Comparison of ENCODE assay signal across 22 cellular contexts in the genomic region with DNA sequence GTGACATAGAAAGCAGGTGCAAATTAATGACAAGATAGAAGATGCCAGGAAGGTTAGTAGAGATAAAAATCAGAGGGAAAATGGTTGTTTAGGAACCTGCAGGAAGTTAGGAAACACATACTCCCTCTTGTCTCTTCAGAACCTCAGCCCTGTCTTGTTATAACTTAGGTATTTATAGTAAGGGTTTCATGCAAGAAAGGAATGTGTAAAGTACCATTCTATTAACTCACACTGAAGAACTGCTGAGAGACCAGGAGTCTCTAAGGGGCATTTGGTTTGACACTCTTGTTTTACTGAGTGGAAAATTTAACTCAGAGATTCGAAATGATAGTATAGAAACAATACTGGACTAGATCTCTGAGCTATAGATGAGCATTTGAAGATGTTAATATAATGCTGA.
DNase-seq lines count a peak whose midpoint lies in the region; ATAC-seq and TF ChIP-seq lines count a peak whose summit lies in the region.
"Had no signal": no experiment of that assay in that cellular context is flagged by ENCODE, and none has a peak within 500 bp of the region (broad histone marks: within the 10 kb centered on the region; RNA-seq: fewer than 3 reads in every experiment).

No MANE protein-coding gene starts in this region.

- H4K20me1 ChIP-seq in BLaER1: no peaks in the 10 kb centered on the region
- H4K20me1 ChIP-seq in IMR-90 (ENCODE audit: insufficient read depth, low read length): no peaks in the 10 kb centered on the region
- no peaks in the 10 kb centered on the region for H4K20me1 ChIP-seq in neural progenitor cell (ENCODE audit: low read depth)

- H2BK5ac ChIP-seq in IMR-90 (ENCODE audit: low read depth, low read length, poor library complexity, severe bottlenecking): peak overlapping the region; percentile 92

- no peak overlapping the region; the same call in 1 of the 2 replicates for H2AK5ac ChIP-seq in IMR-90 (ENCODE audit: low read depth, low read length)

- H3K4me2 ChIP-seq in BLaER1: peak overlapping the region; percentile 63
- H3K4me2 ChIP-seq in IMR-90 (ENCODE audit: low read depth, low read length): peak overlapping the region; percentile 72; the same call in 1 of the 2 replicates
- H3K4me2 ChIP-seq in neural progenitor cell: no peak overlapping the region

- peaks cover 49% of the 10 kb centered on the region for H3K4me1 ChIP-seq in BLaER1
- H3K4me1 ChIP-seq in IMR-90 (ENCODE audit: control insufficient read depth, insufficient read depth, low read length): peaks cover 20% of the 10 kb centered on the region
- peaks cover 19% of the 10 kb centered on the region for H3K4me1 ChIP-seq in neural progenitor cell
- H3K4me1 ChIP-seq in Caco-2: no peaks in the 10 kb centered on the region

- TF ChIP-seq RAD21 in IMR-90 (IDR thresholded peaks at IDR 0.05; ENCODE audit: low read length): no peak

- POLR2A ChIA-PET in IMR-90 (lab: Charles Lee; ENCODE audit: unreplicated experiment) (no interaction called here), Caco-2 (lab: Charles Lee) (no interaction called here)

- H3K27me3 ChIP-seq in BLaER1 (no peaks in the 10 kb centered on the region), IMR-90 (ENCODE audit: control insufficient read depth, insufficient read depth, low read length) (no peaks in the 10 kb centered on the region), neural progenitor cell (no peaks in the 10 kb centered on the region), Caco-2 (replicated peaks; ENCODE audit: control insufficient read depth, insufficient read depth, low read length) (no peaks in the 10 kb centered on the region)
- H3K27me3 ChIP-seq: brain microvascular endothelial cell had no signal

- H3K4me1 Mint-ChIP-seq in neural progenitor cell: peaks cover 3% of the 10 kb centered on the region
- H3K4me1 Mint-ChIP-seq in Caco-2 (ENCODE audit: low read depth, unreplicated experiment): no peaks in the 10 kb centered on the region
- H3K4me1 Mint-ChIP-seq: activated CD4-positive, alpha-beta T cell treated with anti-CD3 and anti-CD28 coated beads, Interleukin-2, amount 10 ng/mL, durations not matched to agents 24 days and 14 days; activated naive CD8-positive, alpha-beta T cell treated with anti-CD3 and anti-CD28 coated beads, Interleukin-2, amount 10 ng/mL, durations not matched to agents 7 days and 5 days; activated T-helper 17 cell treated with anti-CD3 and anti-CD28 coated beads, Interleukin-2, amount 50 U/mL, for 72 hours; stimulated activated naive B cell treated with anti-CD40 and anti-IgM and Interleukin-4, amounts not matched to agents 10 μg/mL and 1 μg/mL and 100 μg/mL, for 72 hours had no signal

- CTCF ChIA-PET in IMR-90 (lab: Yijun Ruan, JAX): no interaction called here
- CTCF ChIA-PET in Caco-2 (lab: Charles Lee): no interaction called here

- H3K4me3 Mint-ChIP-seq in neural progenitor cell (no peak overlapping the region), Caco-2 (ENCODE audit: unreplicated experiment) (no peak overlapping the region)
- H3K4me3 Mint-ChIP-seq: activated CD4-positive, alpha-beta T cell treated with anti-CD3 and anti-CD28 coated beads, Interleukin-2, amount 10 ng/mL, durations not matched to agents 24 days and 14 days; activated naive CD8-positive, alpha-beta T cell treated with anti-CD3 and anti-CD28 coated beads, Interleukin-2, amount 10 ng/mL, durations not matched to agents 7 days and 5 days; activated T-helper 17 cell treated with anti-CD3 and anti-CD28 coated beads, Interleukin-2, amount 50 U/mL, for 72 hours; natural killer cell treated with Interleukin-12 subunit alpha and Interleukin-12 subunit beta and Interleukin-15 and Interleukin-18, amount 100 ng/mL, for 72 hours; stimulated activated naive B cell treated with anti-CD40 and anti-IgM and Interleukin-4, amounts not matched to agents 10 μg/mL and 1 μg/mL and 100 μg/mL, for 72 hours; T-helper 2 cell treated with Interferon-gamma antibody and Interleukin-4, amounts not matched to agents 5 μg/mL and 100 μg/mL, for 36 hours had no signal

- H3K27ac ChIP-seq in BLaER1: peak overlapping the region; percentile 47; the same call in 1 of the 2 replicates
- peak overlapping the region; percentile 68; the same call in 1 of the 2 replicates for H3K27ac ChIP-seq in IMR-90 (ENCODE audit: insufficient read depth, low read length)
- H3K27ac ChIP-seq in neural progenitor cell: no peak overlapping the region
- H3K27ac ChIP-seq: brain microvascular endothelial cell, RWPE1, skin epidermis, thoracic aorta had no signal

- peak overlapping the region; percentile 31 for H2BK120ac ChIP-seq in IMR-90 (ENCODE audit: low read depth, low read length)

- peaks cover 7% of the 10 kb centered on the region for H3K9me1 ChIP-seq in IMR-90 (ENCODE audit: insufficient read depth, low read length)

- peak overlapping the region; percentile 61; the same call in 1 of the 2 replicates for H3K4ac ChIP-seq in IMR-90 (ENCODE audit: low read depth, low read length)

- BruUV-seq in IMR-90 (replicated peaks; lab: Mats Ljungman, UMichigan) (no TSS peak), Caco-2 (replicated peaks; lab: Mats Ljungman, UMichigan) (no TSS peak)

- no peaks in the 10 kb centered on the region for H3K79me2 ChIP-seq in neural progenitor cell (ENCODE audit: low read depth)

- no peak overlapping the region for H2AK9ac ChIP-seq in IMR-90 (replicated peaks; ENCODE audit: low read depth, low read length, poor library complexity)

- H3K4me3 ChIP-seq in BLaER1 (no peak overlapping the region), IMR-90 (ENCODE audit: insufficient read depth, low read depth, low read length) (no peak overlapping the region), choroid plexus epithelial cell (ENCODE audit: low read depth, low read length) (no peak overlapping the region), neural progenitor cell (no peak overlapping the region), Caco-2 (ENCODE audit: low read depth, low read length) (no peak overlapping the region)
- H3K4me3 ChIP-seq: skin epidermis, thoracic aorta had no signal

- H2BK15ac ChIP-seq in IMR-90 (ENCODE audit: low read depth, low read length): peak overlapping the region; percentile 32; the same call in 1 of the 3 replicates

- no peak overlapping the region for H3K9ac ChIP-seq in BLaER1
- H3K9ac ChIP-seq in IMR-90 (ENCODE audit: low read depth, low read length): 0 out of 2 replicates have a peak overlapping the region, but pooled peaks have one; percentile 39
- no peak overlapping the region for H3K9ac ChIP-seq in neural progenitor cell

- peak overlapping the region; percentile 80 to 84; a peak in 3 of 4 replicates for H4K8ac ChIP-seq in IMR-90 (ENCODE audit: low read depth in 2 of 2, low read length in 2 of 2)

- H3K56ac ChIP-seq in IMR-90 (ENCODE audit: extremely low read depth, insufficient read depth, low read length): no peak overlapping the region

- H3K79me1 ChIP-seq in IMR-90 (ENCODE audit: low read depth in 1 of 2, low read length in 2 of 2): no peaks in the 10 kb centered on the region

- H4K5ac ChIP-seq in IMR-90 (ENCODE audit: low read depth, low read length): peak overlapping the region; percentile 93; the same call in 1 of the 2 replicates

- DNase-seq in IMR-90: peak; percentile 48
- DNase-seq in choroid plexus epithelial cell (ENCODE audit: low read depth): peak; percentile 69
- DNase-seq in neural progenitor cell (ENCODE audit: low spot score): no peak
- DNase-seq in left colon: no peak
- DNase-seq in activated T-cell treated with anti-CD3 and anti-CD28 coated beads, Interleukin-2, amount 50 U/mL, for 1 hour: no peak
- DNase-seq in DMS153 treated with DMSO at 0.1 percent for 48 hours (lab: John Stamatoyannopoulos, UW; ENCODE audit: unreplicated experiment): no peak
- DNase-seq in Caco-2: no peak
- DNase-seq: activated CD4-positive, alpha-beta T cell treated with anti-CD3 and anti-CD28 coated beads, Interleukin-2, amount 10 ng/mL, durations not matched to agents 24 days and 14 days; activated naive CD8-positive, alpha-beta T cell treated with anti-CD3 and anti-CD28 coated beads, Interleukin-2, amount 10 ng/mL, durations not matched to agents 7 days and 5 days; brain microvascular endothelial cell; cortex of kidney; head of caudate nucleus; NCI-H1417 treated with DMSO at 0.1 percent for 48 hours; NCI-H526 treated with DMSO at 0.1 percent for 48 hours; stimulated activated naive B cell treated with anti-CD40 and anti-IgM and Interleukin-4, amounts not matched to agents 10 μg/mL and 1 μg/mL and 100 μg/mL, for 72 hours had no signal

- no peak; the same call in 1 of the 2 replicates for ATAC-seq in IMR-90 (ENCODE audit: low read depth)
- ATAC-seq in left colon: no peak
- ATAC-seq: activated T-helper 17 cell treated with anti-CD3 and anti-CD28 coated beads, Interleukin-2, amount 50 U/mL, for 72 hours; natural killer cell treated with Interleukin-12 subunit alpha and Interleukin-12 subunit beta and Interleukin-15 and Interleukin-18, amount 100 ng/mL, for 72 hours; stimulated activated naive B cell treated with anti-CD40 and anti-IgM and Interleukin-4, amounts not matched to agents 10 μg/mL and 1 μg/mL and 100 μg/mL, for 72 hours had no signal

- H3K36me3 Mint-ChIP-seq in neural progenitor cell: no peaks in the 10 kb centered on the region
- H3K36me3 Mint-ChIP-seq in Caco-2 (ENCODE audit: insufficient read depth, unreplicated experiment): no peaks in the 10 kb centered on the region
- H3K36me3 Mint-ChIP-seq: activated naive CD8-positive, alpha-beta T cell treated with anti-CD3 and anti-CD28 coated beads, Interleukin-2, amount 10 ng/mL, durations not matched to agents 7 days and 5 days; natural killer cell treated with Interleukin-12 subunit alpha and Interleukin-12 subunit beta and Interleukin-15 and Interleukin-18, amount 100 ng/mL, for 72 hours; stimulated activated naive B cell treated with anti-CD40 and anti-IgM and Interleukin-4, amounts not matched to agents 10 μg/mL and 1 μg/mL and 100 μg/mL, for 72 hours had no signal

- no peaks in the 10 kb centered on the region for H3K27me3 Mint-ChIP-seq in neural progenitor cell (ENCODE audit: insufficient read depth, low read depth)
- H3K27me3 Mint-ChIP-seq in Caco-2 (ENCODE audit: insufficient read depth, unreplicated experiment): peaks cover 2% of the 10 kb centered on the region
- H3K27me3 Mint-ChIP-seq: activated CD4-positive, alpha-beta T cell treated with anti-CD3 and anti-CD28 coated beads, Interleukin-2, amount 10 ng/mL, durations not matched to agents 24 days and 14 days; activated naive CD8-positive, alpha-beta T cell treated with anti-CD3 and anti-CD28 coated beads, Interleukin-2, amount 10 ng/mL, durations not matched to agents 7 days and 5 days; activated T-helper 17 cell treated with anti-CD3 and anti-CD28 coated beads, Interleukin-2, amount 50 U/mL, for 72 hours; natural killer cell treated with Interleukin-12 subunit alpha and Interleukin-12 subunit beta and Interleukin-15 and Interleukin-18, amount 100 ng/mL, for 72 hours; stimulated activated naive B cell treated with anti-CD40 and anti-IgM and Interleukin-4, amounts not matched to agents 10 μg/mL and 1 μg/mL and 100 μg/mL, for 72 hours had no signal

- WGBS in IMR-90 (ENCODE audit: extremely low coverage in 2 of 2, insufficient read length in 1 of 2), 2 experiments: 33% methylated on average over 1 of the region's 1 CpG; no CpG with 5 or more reads in 1 of the 2 experiments

- H4K91ac ChIP-seq in IMR-90 (ENCODE audit: insufficient read depth, low read depth, low read length): peak overlapping the region; percentile 72; the same call in 1 of the 2 replicates

- no peak for TF ChIP-seq CTCF in IMR-90 (conservative IDR thresholded peaks at IDR 0.05; ENCODE audit: low read depth, low read length)
- TF ChIP-seq CTCF in choroid plexus epithelial cell (conservative IDR thresholded peaks at IDR 0.05; ENCODE audit: low read depth, low read length): no peak
- no peak for TF ChIP-seq CTCF in neural progenitor cell (IDR thresholded peaks at IDR 0.05)
- no peak for TF ChIP-seq CTCF in Caco-2 (IDR thresholded peaks at IDR 0.05; ENCODE audit: insufficient read depth in 1 of 2, low read depth in 1 of 2, low read length in 1 of 2, severe bottlenecking in 1 of 2, unreplicated experiment in 1 of 2)

- no peaks in the 10 kb centered on the region for H3K9me3 ChIP-seq in BLaER1
- no peaks in the 10 kb centered on the region for H3K9me3 ChIP-seq in IMR-90 (ENCODE audit: control insufficient read depth, insufficient read depth, low read length)
- no peaks in the 10 kb centered on the region for H3K9me3 ChIP-seq in neural progenitor cell (ENCODE audit: low read depth)
- H3K9me3 ChIP-seq in Caco-2: no peaks in the 10 kb centered on the region
- H3K9me3 ChIP-seq: thoracic aorta had no signal

- dilution Hi-C loops in IMR-90 (cut with HindIII; ENCODE audit: low sequenced_read_pairs, unreplicated experiment): no loop called here

- peak overlapping the region; percentile 46; the same call in 1 of the 2 replicates for H3K14ac ChIP-seq in IMR-90 (replicated peaks; ENCODE audit: low read depth, low read length)

- intact Hi-C loops in IMR-90 (cut with micrococcal nuclease) (no loop called here), left colon (cut with DNase I, micrococcal nuclease) (no loop called here), Caco-2 (cut with micrococcal nuclease; ENCODE audit: unreplicated experiment) (no loop called here)

- peak overlapping the region; percentile 96; the same call in 1 of the 2 replicates for H3K18ac ChIP-seq in IMR-90 (ENCODE audit: low read depth, low read length)

- no peaks in the 10 kb centered on the region for H3K9me3 Mint-ChIP-seq in neural progenitor cell
- no peaks in the 10 kb centered on the region for H3K9me3 Mint-ChIP-seq in Caco-2 (ENCODE audit: unreplicated experiment)
- H3K9me3 Mint-ChIP-seq: activated CD4-positive, alpha-beta T cell treated with anti-CD3 and anti-CD28 coated beads, Interleukin-2, amount 10 ng/mL, durations not matched to agents 24 days and 14 days; activated T-helper 17 cell treated with anti-CD3 and anti-CD28 coated beads, Interleukin-2, amount 50 U/mL, for 72 hours had no signal

- no peaks in the 10 kb centered on the region for H3K36me3 ChIP-seq in BLaER1
- H3K36me3 ChIP-seq in IMR-90 (ENCODE audit: control insufficient read depth, insufficient read depth, low read length): no peaks in the 10 kb centered on the region
- no peaks in the 10 kb centered on the region for H3K36me3 ChIP-seq in neural progenitor cell
- no peaks in the 10 kb centered on the region for H3K36me3 ChIP-seq in Caco-2 (ENCODE audit: control insufficient read depth, insufficient read depth, low read length)
- H3K36me3 ChIP-seq: brain microvascular endothelial cell, thoracic aorta had no signal

- TF ChIP-seq POLR2A in IMR-90 (IDR thresholded peaks at IDR 0.05; ENCODE audit: low read depth, low read length): no peak

- H2AFZ ChIP-seq in IMR-90 (replicated peaks; ENCODE audit: low read length, poor library complexity) (no peak overlapping the region), neural progenitor cell (replicated peaks) (peak overlapping the region; percentile 64)

- H3K23ac ChIP-seq in IMR-90 (ENCODE audit: low read depth, low read length): no peak overlapping the region

- H3F3A ChIP-seq in neural progenitor cell (ENCODE audit: low read depth): no peaks in the 10 kb centered on the region

- H2BK20ac ChIP-seq in IMR-90 (ENCODE audit: low read depth, low read length): peak overlapping the region; percentile 76

- H3K27ac Mint-ChIP-seq in neural progenitor cell: no peak overlapping the region
- no peak overlapping the region for H3K27ac Mint-ChIP-seq in Caco-2 (ENCODE audit: unreplicated experiment)
- H3K27ac Mint-ChIP-seq: activated CD4-positive, alpha-beta T cell treated with anti-CD3 and anti-CD28 coated beads, Interleukin-2, amount 10 ng/mL, durations not matched to agents 24 days and 14 days; activated naive CD8-positive, alpha-beta T cell treated with anti-CD3 and anti-CD28 coated beads, Interleukin-2, amount 10 ng/mL, durations not matched to agents 7 days and 5 days; activated T-helper 17 cell treated with anti-CD3 and anti-CD28 coated beads, Interleukin-2, amount 50 U/mL, for 72 hours; natural killer cell treated with Interleukin-12 subunit alpha and Interleukin-12 subunit beta and Interleukin-15 and Interleukin-18, amount 100 ng/mL, for 72 hours; stimulated activated naive B cell treated with anti-CD40 and anti-IgM and Interleukin-4, amounts not matched to agents 10 μg/mL and 1 μg/mL and 100 μg/mL, for 72 hours; T-helper 2 cell treated with Interferon-gamma antibody and Interleukin-4, amounts not matched to agents 5 μg/mL and 100 μg/mL, for 36 hours had no signal

- in situ Hi-C loops in IMR-90 (cut with MboI; ENCODE audit: low sequenced_read_pairs): no loop called here

Comparison
In these comparisons a context has a peak if more than half of its experiments do, and no peak if none do; other contexts are left out.
1. DNase-seq: peak in IMR-90 (single experiment) and choroid plexus epithelial cell (single experiment); none in neural progenitor cell (single experiment), left colon (0 of 2), activated T-cell treated with anti-CD3 and anti-CD28 coated beads, Interleukin-2, amount 50 U/mL, for 1 hour (single experiment), DMS153 treated with DMSO at 0.1 percent for 48 hours (single experiment) and Caco-2 (0 of 2).